8 cellular contexts compared by ENCODE assay signal in genomic region chr19:34172661-34173144, GRCh38. TPM values are rescaled to one million over a fixed set of nuclear protein-coding genes. Genes with fewer than 3 reads are reported as not detected.
DNase-seq lines count a peak whose midpoint lies in the region; ATAC-seq and TF ChIP-seq lines count a peak whose summit lies in the region.

No MANE protein-coding gene starts in this region.

- H3K79me2 ChIP-seq in OCI-LY7 (ENCODE audit: insufficient read depth, low read depth, low read length), result peaks cover 59% of the 10 kb centered on the region

- H3K4me3 ChIP-seq in OCI-LY7 (ENCODE audit: low read depth, low read length, poor library complexity, severe bottlenecking) (peak overlapping the region; percentile 88), colonic mucosa (peak overlapping the region; percentile 92), mesenchymal stem cell (ENCODE audit: insufficient read depth in 1 of 2, low read depth in 1 of 2, low read length in 2 of 2) (peak overlapping the region; percentile 94 to 100), thoracic aorta (peak overlapping the region; percentile 89)

- intact Hi-C loops in OCI-LY7 (cut with micrococcal nuclease; ENCODE audit: unreplicated experiment) (no loop called here), colonic mucosa (cut with DNase I) (no loop called here)

- H3K27ac ChIP-seq in OCI-LY7 (ENCODE audit: low read depth, low read length, poor library complexity, severe bottlenecking) (peak overlapping the region; percentile 91), colonic mucosa (peak overlapping the region; percentile 99), mesenchymal stem cell (ENCODE audit: low read length, poor library complexity, severe bottlenecking) (peak overlapping the region; percentile 99), thoracic aorta (peak overlapping the region; percentile 95 to 98)

- H2BK12ac ChIP-seq in mesenchymal stem cell (ENCODE audit: low read length in 2 of 2), result no peak overlapping the region

- H2BK15ac ChIP-seq in mesenchymal stem cell (ENCODE audit: low read depth, poor library complexity, severe bottlenecking), result peak overlapping the region; percentile 97

- H3K9ac ChIP-seq in colonic mucosa (ENCODE audit: low read depth in 2 of 2, low read length in 2 of 2), result peak overlapping the region; percentile 98 to 100
- H3K9ac ChIP-seq in mesenchymal stem cell (ENCODE audit: low read length), result peak overlapping the region; percentile 96

- H2AFZ ChIP-seq in OCI-LY7 (ENCODE audit: low read length) (peak overlapping the region; percentile 34; the same call in 1 of the 2 replicates), mesenchymal stem cell (ENCODE audit: low read depth, low read length) (peak overlapping the region; percentile 97)

- peak overlapping the region; percentile 85 to 100 for H3K18ac ChIP-seq in mesenchymal stem cell (ENCODE audit: low read depth in 1 of 2, low read length in 2 of 2)

- peak overlapping the region; percentile 100 for H3K4ac ChIP-seq in mesenchymal stem cell (ENCODE audit: low read depth in 1 of 2, low read length in 2 of 2)

- in situ Hi-C loops in ACHN (cut with HindIII; ENCODE audit: low pct_ligation_motif_present, low pct_unique_long_range_greater_than_20kb, low sequenced_read_pairs), result no loop called here

- H3K4me1 ChIP-seq in OCI-LY7 (ENCODE audit: insufficient read depth, low read length, poor library complexity, severe bottlenecking) (peaks cover 57% of the 10 kb centered on the region), colonic mucosa (peaks cover 24% of the 10 kb centered on the region), mesenchymal stem cell (ENCODE audit: control insufficient read depth, insufficient read depth, low read depth, low read length) (peaks cover 18% of the 10 kb centered on the region), thoracic aorta (ENCODE audit: control insufficient read depth in 1 of 2, low read depth in 2 of 2) (peaks cover 39 to 45% of the 10 kb centered on the region in 2 donors)

- H3K9me3 ChIP-seq in OCI-LY7 (ENCODE audit: low read length), result no peaks in the 10 kb centered on the region; the same call in 1 of the 2 replicates
- no peaks in the 10 kb centered on the region for H3K9me3 ChIP-seq in colonic mucosa
- no peaks in the 10 kb centered on the region for H3K9me3 ChIP-seq in mesenchymal stem cell (ENCODE audit: control insufficient read depth, low read length)
- no peaks in the 10 kb centered on the region for H3K9me3 ChIP-seq in thoracic aorta

- peak overlapping the region; percentile 58 to 100 for H3K14ac ChIP-seq in mesenchymal stem cell (ENCODE audit: low read length in 2 of 2)

- peak overlapping the region in 1 of 2 experiments; percentile 100 for H3K23ac ChIP-seq in mesenchymal stem cell (ENCODE audit: low read length in 2 of 2)

- H3K36me3 ChIP-seq in OCI-LY7 (ENCODE audit: insufficient read depth, low read length), result peaks cover 44% of the 10 kb centered on the region
- no peaks in the 10 kb centered on the region for H3K36me3 ChIP-seq in colonic mucosa
- peaks cover 8 to 9% of the 10 kb centered on the region in 2 experiments for H3K36me3 ChIP-seq in mesenchymal stem cell (ENCODE audit: control insufficient read depth in 1 of 2, insufficient read depth in 2 of 2, low read depth in 1 of 2, low read length in 2 of 2)
- no peaks in the 10 kb centered on the region for H3K36me3 ChIP-seq in thoracic aorta

- no peaks in the 10 kb centered on the region for H3K79me1 ChIP-seq in mesenchymal stem cell (replicated peaks; ENCODE audit: low read length, poor library complexity, severe bottlenecking)

- H2AK5ac ChIP-seq in mesenchymal stem cell (ENCODE audit: low read length, severe bottlenecking), result peak overlapping the region; percentile 54

- H4K8ac ChIP-seq in mesenchymal stem cell (ENCODE audit: low read length), result peak overlapping the region; percentile 99

- WGBS in mesenchymal stem cell, result under 1% methylated on average over 47 of the region's 55 CpGs

- peaks cover 32% of the 10 kb centered on the region for H4K20me1 ChIP-seq in OCI-LY7 (ENCODE audit: insufficient read depth, low read length)

- CTCF ChIA-PET in OCI-LY7 (lab: Charles Lee; ENCODE audit: unreplicated experiment), result no interaction called here

- H2BK5ac ChIP-seq in mesenchymal stem cell (ENCODE audit: low read depth, low read length, poor library complexity, severe bottlenecking), result peak overlapping the region; percentile 99

- H2BK120ac ChIP-seq in mesenchymal stem cell (ENCODE audit: low read depth, low read length), result peak overlapping the region; percentile 88

- no TSS peak for BruUV-seq in OCI-LY7 (replicated peaks; lab: Mats Ljungman, UMichigan)

- TF ChIP-seq CTCF in OCI-LY7 (conservative IDR thresholded peaks at IDR 0.05; ENCODE audit: low read length) (no peak), colonic mucosa (IDR thresholded peaks at IDR 0.05) (no peak), thoracic aorta (IDR thresholded peaks at IDR 0.05) (no peak)

- H3K4me2 ChIP-seq in OCI-LY7 (ENCODE audit: low read length) (peak overlapping the region; percentile 75), mesenchymal stem cell (ENCODE audit: low read length, poor library complexity, severe bottlenecking) (peak overlapping the region; percentile 58)

- ATAC-seq in HG02759 (IDR thresholded peaks at IDR 0.05; ENCODE audit: unreplicated experiment), result peak; percentile 33
- peak; percentile 35 for ATAC-seq in thoracic aorta (ENCODE audit: insufficient number of reproducible peaks, low FRiP score, low read depth)

- DNase-seq in SKM-1 treated with dmso at 0.1 percent for 144 hours (lab: John Stamatoyannopoulos, UW; ENCODE audit: unreplicated experiment) (peak; percentile 19), SKM-1 (lab: John Stamatoyannopoulos, UW; ENCODE audit: unreplicated experiment) (no peak), OCI-LY7 (ENCODE audit: low spot score) (peak; percentile 64), colonic mucosa (no peak), mesenchymal stem cell (no peak), thoracic aorta (ENCODE audit: low spot score) (no peak), ACHN (no peak)

- no peaks in the 10 kb centered on the region for H3K9me2 ChIP-seq in OCI-LY7 (ENCODE audit: insufficient read depth, low read length)

- POLR2A ChIA-PET in OCI-LY7 (lab: Charles Lee), result interaction anchor here (0.7 to 5.0 kb wide), 7 partner anchors 15 to 1007 kb away, joined by 3 to 26 read pairs (median 3); no protein-coding TSS in a partner anchor

- peak overlapping the region; percentile 100 for H4K91ac ChIP-seq in mesenchymal stem cell (ENCODE audit: low read length)

- H3K27me3 ChIP-seq in colonic mucosa, result no peaks in the 10 kb centered on the region
- H3K27me3 ChIP-seq in mesenchymal stem cell (ENCODE audit: control insufficient read depth in 1 of 2, insufficient read depth in 1 of 2, low read length in 2 of 2), result no peaks in the 10 kb centered on the region
- H3K27me3 ChIP-seq in thoracic aorta (replicated peaks; ENCODE audit: insufficient read depth), result no peaks in the 10 kb centered on the region

RNA-seq across cellular contexts. Expression of gene LSM14A, which starts 0.4 kb away (rescaled TPM):
- total RNA-seq in OCI-LY7 (2014; rRNA removed; shearing (Covaris generic)), result 151 and 182 TPM in 2 replicates
- total RNA-seq in OCI-LY7 (2022) (189 and 234 TPM in 2 replicates), colonic mucosa (100 to 1,000 TPM in 1 of 2 donors, 10 to 100 TPM in 1; 80.5 to 105 TPM), thoracic aorta (100 to 1,000 TPM in 1 of 2 donors, 10 to 100 TPM in 1; 79.1 to 133 TPM)
- 74.6 TPM for polyA plus RNA-seq in mesenchymal stem cell (2013, experiment 1 of 2)
- 75.4 TPM for polyA plus RNA-seq in mesenchymal stem cell (2013, experiment 2 of 2)

Comparison
In these comparisons a context has a peak if more than half of its experiments do, and no peak if none do; other contexts are left out.
1. DNase-seq: peak in SKM-1 treated with dmso at 0.1 percent for 144 hours (single experiment) and OCI-LY7 (single experiment); none in SKM-1 (single experiment), colonic mucosa (single experiment), mesenchymal stem cell (single experiment), thoracic aorta (single experiment) and ACHN (single experiment).
2. Peak in every context shown above with its lines, with median percentiles within 50 percentile points of each other: H3K27ac ChIP-seq and H3K4me3 ChIP-seq.